8 cellular contexts compared by ENCODE assay signal in the genomic region with DNA sequence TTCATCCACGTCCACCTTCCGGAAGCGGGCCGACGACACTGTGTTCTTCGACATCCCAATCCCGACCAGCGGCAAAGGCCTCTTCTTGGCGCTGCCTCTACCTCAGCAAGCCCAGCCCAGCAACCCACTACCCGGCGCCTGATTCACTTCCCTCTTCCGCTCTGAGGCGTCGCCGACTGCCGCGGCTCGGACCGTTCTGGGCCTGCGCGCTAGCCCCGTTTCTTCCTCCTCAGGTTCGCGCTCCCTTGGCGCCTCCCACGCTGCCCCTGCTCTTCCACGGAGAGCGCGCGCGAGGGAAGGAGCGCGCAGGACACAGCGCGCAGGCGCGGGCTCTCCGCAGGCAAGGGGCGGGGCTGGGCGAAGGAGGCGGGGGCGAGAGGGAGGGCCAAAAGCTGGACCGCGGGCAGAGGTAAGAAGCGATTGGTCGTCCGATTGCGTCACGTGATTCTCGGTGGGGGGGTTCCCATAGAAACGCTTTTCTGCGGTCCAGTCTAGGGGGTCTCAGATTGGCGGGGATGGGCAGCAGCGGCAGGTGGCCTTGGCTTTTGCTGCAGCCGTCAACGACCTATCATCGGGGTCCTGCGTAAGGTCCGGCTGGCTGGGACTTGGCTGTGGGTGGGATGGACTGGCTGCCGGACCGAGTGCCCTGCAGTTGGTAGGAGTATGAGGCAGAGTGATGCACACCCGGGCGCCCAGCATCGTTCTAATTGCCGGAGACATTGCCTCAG. TPM values are rescaled to one million over a fixed set of nuclear protein-coding genes. Genes with fewer than 3 reads are reported as not detected.
DNase-seq lines count a peak whose midpoint lies in the region; ATAC-seq, FAIRE-seq and TF ChIP-seq lines count a peak whose summit lies in the region.

A gene (minus strand): TSS at position 178 of the 728 bp plus-strand sequence. CDS start 124 bp downstream, at position 54.

- DNase-seq in DMS53 (lab: John Stamatoyannopoulos, UW) (peak; percentile 98), RCC 7860 (ENCODE audit: low spot score) (peak; percentile 97), esophagus muscularis mucosa (ENCODE audit: extremely low spot score) (peak; percentile 99), myocyte (ENCODE audit: low read depth) (peak; percentile 98)
- peak; percentile 96 to 97 for DNase-seq in activated T-cell treated with anti-CD3 and anti-CD28 coated beads, Interleukin-2, amount 50 U/mL, for 72 hours
- peak; percentile 93 to 96 for DNase-seq in stimulated activated CD8-positive, alpha-beta memory T cell treated with anti-CD3 and anti-CD28 coated beads, Interleukin-7, amount 100 ng/mL, for 48 hours (ENCODE audit: extremely low read depth in 1 of 2, low read depth in 1 of 2)

- H3K9me3 Mint-ChIP-seq in activated T-cell treated with anti-CD3 and anti-CD28 coated beads, Interleukin-2, amount 50 U/mL, for 72 hours: no peaks in the 10 kb centered on the region

- H3K27ac ChIP-seq in KOPT-K1 (ENCODE audit: low read depth, low read length, poor library complexity, severe bottlenecking) (peak within 1 kb of the TSS; percentile 75), esophagus muscularis mucosa (replicated peaks in 1 of 4) (peak within 1 kb of the TSS; percentile 97 to 99 (median 98))

- TF ChIP-seq CTCF in esophagus muscularis mucosa (IDR thresholded peaks at IDR 0.05): peak in 1 of 3 experiments; percentile 31

- no peak for TF ChIP-seq EP300 in esophagus muscularis mucosa (IDR thresholded peaks at IDR 0.05)

- H3K36me3 ChIP-seq in KOPT-K1 (ENCODE audit: insufficient read depth, low read length) (peaks cover 19% of the 10 kb centered on the region), esophagus muscularis mucosa (peaks cover 0 to 5% (median 0%) of the 10 kb centered on the region in 4 donors)

- WGBS in esophagus muscularis mucosa: 0% methylated on average over 16 of the region's 65 CpGs

- H3K9me3 ChIP-seq in KOPT-K1 (ENCODE audit: insufficient read depth, low read length, poor library complexity, severe bottlenecking) (no peaks in the 10 kb centered on the region), esophagus muscularis mucosa (no peaks in the 10 kb centered on the region)

- H3K36me3 Mint-ChIP-seq in activated T-cell treated with anti-CD3 and anti-CD28 coated beads, Interleukin-2, amount 50 U/mL, for 72 hours (ENCODE audit: insufficient read depth in 2 of 2): peaks cover 9 to 10% of the 10 kb centered on the region in 2 donors

- H3K4me3 Mint-ChIP-seq in activated T-cell treated with anti-CD3 and anti-CD28 coated beads, Interleukin-2, amount 50 U/mL, for 72 hours: peak within 1 kb of the TSS; percentile 96 to 98

- peak within 1 kb of the TSS; percentile 100 for H3K27ac Mint-ChIP-seq in activated T-cell treated with anti-CD3 and anti-CD28 coated beads, Interleukin-2, amount 50 U/mL, for 72 hours

- intact Hi-C loops in esophagus muscularis mucosa (cut with DNase I): loop anchor here (10.0 kb wide), 1 partner anchor 1241 kb away; a partner anchor contains a TSS

- ATAC-seq in GM21737 (IDR thresholded peaks at IDR 0.05; ENCODE audit: unreplicated experiment): peak; percentile 89
- peak; percentile 90 to 92 for ATAC-seq in activated T-cell treated with anti-CD3 and anti-CD28 coated beads, Interleukin-2, amount 50 U/mL, for 72 hours (replicated peaks in 1 of 2)

- H3K4me1 ChIP-seq in esophagus muscularis mucosa: peaks cover 25 to 34% (median 33%) of the 10 kb centered on the region in 4 donors

- H3K4me3 ChIP-seq in esophagus muscularis mucosa: peak within 1 kb of the TSS; percentile 90 to 95 (median 94)

- no peaks in the 10 kb centered on the region for H3K27me3 Mint-ChIP-seq in activated T-cell treated with anti-CD3 and anti-CD28 coated beads, Interleukin-2, amount 50 U/mL, for 72 hours (ENCODE audit: low read depth)

- H3K4me1 Mint-ChIP-seq in activated T-cell treated with anti-CD3 and anti-CD28 coated beads, Interleukin-2, amount 50 U/mL, for 72 hours (ENCODE audit: low read depth): peaks cover 42% of the 10 kb centered on the region

- peak; percentile 76 for FAIRE-seq in RCC 7860 (lab: Jason Lieb, UNC)

- no peaks in the 10 kb centered on the region for H3K27me3 ChIP-seq in esophagus muscularis mucosa

- TF ChIP-seq POLR2A in esophagus muscularis mucosa (IDR thresholded peaks at IDR 0.05; ENCODE audit: low read depth): peak; percentile 90

RNA-seq across cellular contexts. Expression of the gene that starts here (rescaled TPM):
- total RNA-seq in activated T-cell treated with anti-CD3 and anti-CD28 coated beads, Interleukin-2, amount 50 U/mL, for 72 hours: 10 to 100 TPM; 79.1 to 80.1 TPM
- total RNA-seq in esophagus muscularis mucosa: 100 to 1,000 TPM in 1 of 4 donors, 10 to 100 TPM in 3; 80.6 to 111 (median 91.1) TPM
- 74.5 and 76.0 TPM in 2 replicates for total RNA-seq in myocyte
- 206 TPM for polyA plus RNA-seq in myocyte (2012)

Comparison
In these comparisons a context has a peak if more than half of its experiments do, and no peak if none do; other contexts are left out.
1. Peak in every context shown above with its lines: DNase-seq, ATAC-seq, H3K4me3 ChIP-seq and H3K27ac ChIP-seq.